ENCODE assay signal across 28 cellular contexts in genomic region chr10:126283307-126283706, GRCh38.
DNase-seq lines count a peak whose midpoint lies in the region; ATAC-seq, FAIRE-seq and TF ChIP-seq lines count a peak whose summit lies in the region.
"Had no signal": no experiment of that assay in that cellular context is flagged by ENCODE, and none has a peak within 500 bp of the region (broad histone marks: within the 10 kb centered on the region; RNA-seq: fewer than 3 reads in every experiment).

No MANE protein-coding gene starts in this region.

- H2AK5ac ChIP-seq in IMR-90 (ENCODE audit: low read depth, low read length) (no peak overlapping the region), neuronal stem cell (ENCODE audit: low read depth, low read length) (no peak overlapping the region)

- no peak overlapping the region for H2BK20ac ChIP-seq in IMR-90 (ENCODE audit: low read depth, low read length)

- TF ChIP-seq POLR2A in A549 (IDR thresholded peaks at IDR 0.05; ENCODE audit: low read length) = no peak
- no peak for TF ChIP-seq POLR2A in IMR-90 (IDR thresholded peaks at IDR 0.05; ENCODE audit: low read depth, low read length)
- TF ChIP-seq POLR2A in esophagus muscularis mucosa (IDR thresholded peaks at IDR 0.05; ENCODE audit: low read depth) = no peak

- H3K27ac ChIP-seq in A549 = no peak overlapping the region
- no peak overlapping the region for H3K27ac ChIP-seq in IMR-90 (ENCODE audit: insufficient read depth, low read length)
- H3K27ac ChIP-seq in esophagus muscularis mucosa (replicated peaks in 1 of 4) = no peak overlapping the region
- H3K27ac ChIP-seq in neuronal stem cell (replicated peaks; ENCODE audit: low read length) = no peak overlapping the region
- H3K27ac ChIP-seq: BLaER1 treated with 17β-estradiol and CSF1 and Interleukin-3, amounts not matched to agents 10 nM and 100 nM; C4-2B had no signal

- H4K8ac ChIP-seq in IMR-90 (ENCODE audit: low read depth in 2 of 2, low read length in 2 of 2) (no peak overlapping the region), neuronal stem cell (ENCODE audit: low read depth, low read length) (no peak overlapping the region)

- H3K9me3 ChIP-seq in A549 (no peaks in the 10 kb centered on the region), IMR-90 (ENCODE audit: control insufficient read depth, insufficient read depth, low read length) (no peaks in the 10 kb centered on the region), esophagus muscularis mucosa (no peaks in the 10 kb centered on the region), neuronal stem cell (replicated peaks in 1 of 2; ENCODE audit: control insufficient read depth in 2 of 2, insufficient read depth in 1 of 2, low read depth in 1 of 2, low read length in 2 of 2) (no peaks in the 10 kb centered on the region)
- H3K9me3 ChIP-seq: BLaER1 treated with 17β-estradiol and CSF1 and Interleukin-3, amounts not matched to agents 10 nM and 100 nM had no signal

- TF ChIP-seq EP300 in A549 (IDR thresholded peaks at IDR 0.05) = no peak
- TF ChIP-seq EP300 in esophagus muscularis mucosa (IDR thresholded peaks at IDR 0.05) = no peak

- intact Hi-C loops in IMR-90 (cut with micrococcal nuclease) (no loop called here), esophagus muscularis mucosa (cut with DNase I) (no loop called here), CD14-positive monocyte (cut with micrococcal nuclease) (no loop called here)

- H3K18ac ChIP-seq in IMR-90 (ENCODE audit: low read depth, low read length) (no peak overlapping the region), neuronal stem cell (ENCODE audit: low read length) (peak overlapping the region; percentile 15)

- no peaks in the 10 kb centered on the region for H3K4me1 Mint-ChIP-seq in CD14-positive monocyte
- H3K4me1 Mint-ChIP-seq: B cell; CD4-positive, alpha-beta memory T cell; CD8-positive, alpha-beta memory T cell had no signal

- CTCF ChIA-PET in A549 (lab: Yijun Ruan, JAX) = no interaction called here
- CTCF ChIA-PET in IMR-90 (lab: Yijun Ruan, JAX) = no interaction called here

- TF ChIP-seq RAD21 in A549 (conservative IDR thresholded peaks at IDR 0.05 in 1 of 2, IDR thresholded peaks at IDR 0.05 in 1 of 2) (no peak), IMR-90 (IDR thresholded peaks at IDR 0.05; ENCODE audit: low read length) (no peak)

- no peak overlapping the region for H4K91ac ChIP-seq in IMR-90 (ENCODE audit: insufficient read depth, low read depth, low read length)
- H4K91ac ChIP-seq in neuronal stem cell (ENCODE audit: low read depth, low read length, poor library complexity) = no peak overlapping the region

- H4K5ac ChIP-seq in IMR-90 (ENCODE audit: low read depth, low read length) = no peak overlapping the region

- no peaks in the 10 kb centered on the region for H3K27me3 ChIP-seq in IMR-90 (ENCODE audit: control insufficient read depth, insufficient read depth, low read length)
- no peaks in the 10 kb centered on the region for H3K27me3 ChIP-seq in esophagus muscularis mucosa
- H3K27me3 ChIP-seq in neuronal stem cell (ENCODE audit: control insufficient read depth in 3 of 3, insufficient read depth in 3 of 3, low read depth in 1 of 3, low read length in 3 of 3) = no peaks in the 10 kb centered on the region
- H3K27me3 ChIP-seq: BLaER1 treated with 17β-estradiol and CSF1 and Interleukin-3, amounts not matched to agents 10 nM and 100 nM had no signal

- in situ Hi-C loops in IMR-90 (cut with MboI; ENCODE audit: low sequenced_read_pairs) = no loop called here

- H4K20me1 ChIP-seq in IMR-90 (ENCODE audit: insufficient read depth, low read length) = no peaks in the 10 kb centered on the region
- H4K20me1 ChIP-seq: BLaER1 treated with 17β-estradiol and CSF1 and Interleukin-3, amounts not matched to agents 10 nM and 100 nM had no signal

- no peak overlapping the region for H3K4me3 ChIP-seq in A549
- no peak overlapping the region for H3K4me3 ChIP-seq in IMR-90 (ENCODE audit: insufficient read depth, low read depth, low read length)
- no peak overlapping the region for H3K4me3 ChIP-seq in esophagus muscularis mucosa
- H3K4me3 ChIP-seq in neuronal stem cell (ENCODE audit: low read length in 2 of 2) = no peak overlapping the region
- H3K4me3 ChIP-seq: BLaER1 treated with 17β-estradiol and CSF1 and Interleukin-3, amounts not matched to agents 10 nM and 100 nM; GM12878 had no signal

- H2AK9ac ChIP-seq in IMR-90 (replicated peaks; ENCODE audit: low read depth, low read length, poor library complexity) = no peak overlapping the region

- peaks cover 2% of the 10 kb centered on the region in 3 donors for H3K27me3 Mint-ChIP-seq in CD14-positive monocyte (ENCODE audit: low read depth in 3 of 3)
- H3K27me3 Mint-ChIP-seq: B cell; CD4-positive, alpha-beta memory T cell; CD4-positive, CD25-positive, alpha-beta regulatory T cell; CD8-positive, alpha-beta memory T cell had no signal

- H3K4me2 ChIP-seq in A549 (no peak overlapping the region), IMR-90 (ENCODE audit: low read depth, low read length) (no peak overlapping the region), neuronal stem cell (ENCODE audit: insufficient read depth, low read length, poor library complexity, severe bottlenecking) (no peak overlapping the region)
- H3K4me2 ChIP-seq: BLaER1 treated with 17β-estradiol and CSF1 and Interleukin-3, amounts not matched to agents 10 nM and 100 nM had no signal

- ATAC-seq in A549 (no peak), IMR-90 (ENCODE audit: low read depth) (no peak), GM18502 (IDR thresholded peaks at IDR 0.05; ENCODE audit: poor library complexity, unreplicated experiment) (no peak)
- ATAC-seq: GM12878 had no signal

- no peak for FAIRE-seq in A549 (lab: Jason Lieb, UNC)
- FAIRE-seq: A204.1, GM12878, GM12892, GM19239 had no signal

- H3K36me3 ChIP-seq in IMR-90 (ENCODE audit: control insufficient read depth, insufficient read depth, low read length) (no peaks in the 10 kb centered on the region), esophagus muscularis mucosa (no peaks in the 10 kb centered on the region), neuronal stem cell (replicated peaks in 1 of 2; ENCODE audit: control insufficient read depth in 2 of 2, insufficient read depth in 2 of 2, low read length in 2 of 2) (no peaks in the 10 kb centered on the region)
- H3K36me3 ChIP-seq: BLaER1 treated with 17β-estradiol and CSF1 and Interleukin-3, amounts not matched to agents 10 nM and 100 nM had no signal

- 89% methylated on average over 3 of the region's 3 CpGs for WGBS in A549 (ENCODE audit: missing lambda C conversion rate)
- WGBS in IMR-90 (ENCODE audit: extremely low coverage in 2 of 2, insufficient read length in 1 of 2), 2 experiments = no CpG with 5 or more reads among the region's 3 CpGs
- 96% methylated on average over 3 of the region's 3 CpGs for WGBS in esophagus muscularis mucosa
- no CpG with 5 or more reads among the region's 3 CpGs for WGBS in neuronal stem cell (ENCODE audit: extremely low coverage in 2 of 2, insufficient read length in 2 of 2, insufficient replicate concordance in 1 of 2), 2 donors

- H2BK120ac ChIP-seq in IMR-90 (ENCODE audit: low read depth, low read length) (no peak overlapping the region), neuronal stem cell (ENCODE audit: low read depth, low read length) (no peak overlapping the region)

- H2BK15ac ChIP-seq in IMR-90 (ENCODE audit: low read depth, low read length) = no peak overlapping the region
- no peak overlapping the region for H2BK15ac ChIP-seq in neuronal stem cell (ENCODE audit: low read length)

- H2BK12ac ChIP-seq in neuronal stem cell (ENCODE audit: low read length) = no peak overlapping the region

- H3K27ac Mint-ChIP-seq in CD14-positive monocyte = no peak overlapping the region
- H3K27ac Mint-ChIP-seq: B cell; CD4-positive, CD25-positive, alpha-beta regulatory T cell; CD8-positive, alpha-beta memory T cell had no signal

- H2BK5ac ChIP-seq in IMR-90 (ENCODE audit: low read depth, low read length, poor library complexity, severe bottlenecking) (no peak overlapping the region), neuronal stem cell (ENCODE audit: low read length) (no peak overlapping the region)

- no peaks in the 10 kb centered on the region for H3K9me1 ChIP-seq in IMR-90 (ENCODE audit: insufficient read depth, low read length)

- TF ChIP-seq CTCF in A549 (IDR thresholded peaks at IDR 0.05) = no peak
- no peak for TF ChIP-seq CTCF in IMR-90 (conservative IDR thresholded peaks at IDR 0.05; ENCODE audit: low read depth, low read length)
- no peak for TF ChIP-seq CTCF in esophagus muscularis mucosa (IDR thresholded peaks at IDR 0.05)
- no peak for TF ChIP-seq CTCF in CD14-positive monocyte (IDR thresholded peaks at IDR 0.05)

- no peak overlapping the region for H3K23ac ChIP-seq in IMR-90 (ENCODE audit: low read depth, low read length)
- no peak overlapping the region for H3K23ac ChIP-seq in neuronal stem cell (ENCODE audit: low read depth, low read length, poor library complexity)

- H3K79me1 ChIP-seq in IMR-90 (ENCODE audit: low read depth in 1 of 2, low read length in 2 of 2) (no peaks in the 10 kb centered on the region), neuronal stem cell (ENCODE audit: low read depth, low read length) (no peaks in the 10 kb centered on the region)

- POLR2A ChIA-PET in A549 (lab: Yijun Ruan, JAX) (no interaction called here), IMR-90 (lab: Charles Lee; ENCODE audit: unreplicated experiment) (no interaction called here)

- H3K56ac ChIP-seq in IMR-90 (ENCODE audit: extremely low read depth, insufficient read depth, low read length) = no peak overlapping the region

- DNase-seq in A549 (ENCODE audit: low read depth in 1 of 2, low spot score in 1 of 2) = no peak
- no peak for DNase-seq in IMR-90
- DNase-seq in esophagus muscularis mucosa (ENCODE audit: extremely low spot score) = peak; percentile 31
- no peak for DNase-seq in neuronal stem cell (ENCODE audit: low spot score)
- no peak for DNase-seq in CD14-positive monocyte (ENCODE audit: low spot score)
- DNase-seq in NCI-H1694 (lab: John Stamatoyannopoulos, UW) = no peak
- DNase-seq in NCI-H128 (lab: John Stamatoyannopoulos, UW; ENCODE audit: unreplicated experiment) = no peak
- DNase-seq: 8988T; AML-193; CD4-positive, alpha-beta memory T cell; CD4-positive, CD25-positive, alpha-beta regulatory T cell; CD8-positive, alpha-beta memory T cell; COR-L47; DMS 273 treated with DMSO at 0.1 percent for 48 hours; DMS153; DMS53; DMS79; DND-41; EL; GDM1 had no signal

- H3K9ac ChIP-seq in IMR-90 (ENCODE audit: low read depth, low read length) (no peak overlapping the region), neuronal stem cell (ENCODE audit: low read depth, low read length, poor library complexity) (no peak overlapping the region)
- H3K9ac ChIP-seq: BLaER1 treated with 17β-estradiol and CSF1 and Interleukin-3, amounts not matched to agents 10 nM and 100 nM had no signal

- dilution Hi-C loops in IMR-90 (cut with HindIII; ENCODE audit: low sequenced_read_pairs, unreplicated experiment) = no loop called here

- H3K4me1 ChIP-seq in A549 (no peaks in the 10 kb centered on the region), IMR-90 (ENCODE audit: control insufficient read depth, insufficient read depth, low read length) (no peaks in the 10 kb centered on the region; the same call in 1 of the 2 replicates), esophagus muscularis mucosa (no peaks in the 10 kb centered on the region), neuronal stem cell (ENCODE audit: control insufficient read depth in 2 of 2, insufficient read depth in 1 of 2, low read depth in 1 of 2, low read length in 2 of 2) (no peaks in the 10 kb centered on the region)

- H3K36me3 Mint-ChIP-seq in CD14-positive monocyte = no peaks in the 10 kb centered on the region
- H3K36me3 Mint-ChIP-seq: CD4-positive, alpha-beta memory T cell; CD4-positive, CD25-positive, alpha-beta regulatory T cell; CD8-positive, alpha-beta memory T cell had no signal

- no TSS peak for BruUV-seq in IMR-90 (replicated peaks; lab: Mats Ljungman, UMichigan)

- H3K9me3 Mint-ChIP-seq in CD14-positive monocyte = peaks cover 0 to 4% (median under 1%) of the 10 kb centered on the region in 7 donors

- H3K4me3 Mint-ChIP-seq in CD14-positive monocyte = no peak overlapping the region
- H3K4me3 Mint-ChIP-seq: B cell; CD4-positive, alpha-beta memory T cell; CD4-positive, CD25-positive, alpha-beta regulatory T cell; CD8-positive, alpha-beta memory T cell had no signal

- H3K14ac ChIP-seq in IMR-90 (replicated peaks; ENCODE audit: low read depth, low read length) (no peak overlapping the region), neuronal stem cell (ENCODE audit: low read length) (no peak overlapping the region)

- H2AFZ ChIP-seq in IMR-90 (replicated peaks; ENCODE audit: low read length, poor library complexity) (no peak overlapping the region), neuronal stem cell (ENCODE audit: low read length) (no peak overlapping the region)

- no peak overlapping the region for H3K4ac ChIP-seq in IMR-90 (ENCODE audit: low read depth, low read length)
- no peak overlapping the region for H3K4ac ChIP-seq in neuronal stem cell (ENCODE audit: low read length)
